8 cellular contexts compared by ENCODE assay signal in the genomic region with DNA sequence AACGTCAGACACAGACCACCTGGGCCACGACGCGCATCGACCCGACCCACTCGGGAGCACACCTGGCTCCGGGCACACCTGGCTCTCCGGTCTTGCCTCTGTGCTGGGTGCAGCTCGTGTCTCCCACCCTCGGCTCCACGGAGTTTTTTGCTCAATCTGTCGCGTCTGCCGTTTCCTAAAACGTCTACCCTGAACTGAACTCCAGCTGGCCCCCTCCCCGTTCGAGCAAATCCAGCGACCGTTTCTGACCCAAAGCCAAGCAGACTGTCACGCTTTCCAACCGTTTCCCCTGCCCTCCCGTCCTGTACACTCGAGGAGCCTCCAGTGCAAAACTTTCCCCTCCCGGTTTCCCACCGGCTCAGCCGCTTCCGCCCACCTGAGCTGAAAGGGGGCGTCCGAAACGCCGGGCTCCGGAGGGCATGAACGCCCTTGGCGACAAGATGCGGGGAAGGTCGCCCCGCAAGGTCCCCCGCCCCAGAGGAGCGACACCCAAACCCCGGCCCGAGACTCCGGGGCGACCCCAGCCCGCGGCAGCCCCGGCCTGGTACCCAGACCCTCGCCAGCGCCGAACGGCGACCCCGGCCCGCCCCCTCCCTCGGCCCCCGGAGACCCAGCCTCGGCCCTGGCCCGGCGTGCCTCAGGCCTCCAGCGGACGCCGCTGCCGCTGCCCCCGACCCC. TPM values are rescaled to one million over a fixed set of nuclear protein-coding genes. Genes with fewer than 3 reads are reported as not detected.
A peak's percentile ranks its signal among the peaks of the same experiment; 100 is the strongest.
DNase-seq lines count a peak whose midpoint lies in the region; ATAC-seq, FAIRE-seq and TF ChIP-seq lines count a peak whose summit lies in the region.

No MANE protein-coding gene starts in this region.

- no CpG with 5 or more reads among the region's 64 CpGs for WGBS in H9 (ENCODE audit: extremely low coverage, insufficient read length, low lambda C conversion rate)

- H3K4me3 Mint-ChIP-seq in Calu3 (ENCODE audit: low read depth, unreplicated experiment) (peak overlapping the region; percentile 99), H9 (peak overlapping the region; percentile 83 to 94)
- H3K4me3 Mint-ChIP-seq in stimulated activated naive B cell treated with anti-CD40 and anti-IgM and Interleukin-4, amounts not matched to agents 10 μg/mL and 1 μg/mL and 100 μg/mL, for 72 hours = peak overlapping the region; percentile 86 to 92

- no peaks in the 10 kb centered on the region for H3K9me3 ChIP-seq in H9 (ENCODE audit: control insufficient read depth, low read depth, low read length)
- no peaks in the 10 kb centered on the region for H3K9me3 ChIP-seq in SJCRH30 (replicated peaks)
- no peaks in the 10 kb centered on the region for H3K9me3 ChIP-seq in left lung

- no peak overlapping the region for H3K18ac ChIP-seq in H9 (ENCODE audit: insufficient read length, low read depth, low read length)

- no peak overlapping the region for H3T11ph ChIP-seq in H9 (ENCODE audit: low read length)

- H2AFZ ChIP-seq in H9 (ENCODE audit: low read length) = no peak overlapping the region

- H3K4me2 ChIP-seq in H9 (ENCODE audit: insufficient read depth, insufficient read length, low read length) = peak overlapping the region; percentile 100

- H3K4ac ChIP-seq in H9 (ENCODE audit: low read depth, low read length) = no peak overlapping the region

- no peak overlapping the region for H4K8ac ChIP-seq in H9 (replicated peaks; ENCODE audit: insufficient read length, low read depth, low read length)

- H2BK20ac ChIP-seq in H9 (ENCODE audit: low read depth, low read length, poor library complexity, severe bottlenecking) = no peak overlapping the region

- H3K27ac Mint-ChIP-seq in Calu3 (ENCODE audit: unreplicated experiment) (peak overlapping the region; percentile 89), H9 (no peak overlapping the region)
- peak overlapping the region; percentile 91 for H3K27ac Mint-ChIP-seq in stimulated activated naive B cell treated with anti-CD40 and anti-IgM and Interleukin-4, amounts not matched to agents 10 μg/mL and 1 μg/mL and 100 μg/mL, for 72 hours

- H3K27ac ChIP-seq in H9 (ENCODE audit: insufficient read length, low read depth, low read length) (no peak overlapping the region), SJCRH30 (no peak overlapping the region), left lung (peak overlapping the region; percentile 33 to 58)

- H2BK15ac ChIP-seq in H9 (ENCODE audit: low read depth, low read length) = 0 out of 2 replicates have a peak overlapping the region, but pooled peaks have one; percentile 69

- H3K56ac ChIP-seq in H9 (ENCODE audit: insufficient read length, low read depth, low read length) = no peak overlapping the region

- H3K4me1 ChIP-seq in H9 (ENCODE audit: insufficient read depth, low read length) (peaks cover 6% of the 10 kb centered on the region; the same call in 1 of the 2 replicates), SJCRH30 (peaks cover 4% of the 10 kb centered on the region; the same call in 1 of the 2 replicates), left lung (peaks cover 13 to 36% of the 10 kb centered on the region in 2 donors)

- H3K27me3 Mint-ChIP-seq in Calu3 (ENCODE audit: unreplicated experiment) (no peaks in the 10 kb centered on the region), H9 (ENCODE audit: low read depth) (peaks cover 23% of the 10 kb centered on the region)
- H3K27me3 Mint-ChIP-seq in stimulated activated naive B cell treated with anti-CD40 and anti-IgM and Interleukin-4, amounts not matched to agents 10 μg/mL and 1 μg/mL and 100 μg/mL, for 72 hours = peaks cover 9 to 12% of the 10 kb centered on the region in 2 donors

- no peak overlapping the region for H2AK5ac ChIP-seq in H9 (ENCODE audit: insufficient read length, low read length)

- peak overlapping the region; percentile 56 for H3K9ac ChIP-seq in H9 (ENCODE audit: extremely low read depth, insufficient read length, low read length)

- H3K14ac ChIP-seq in H9 (ENCODE audit: insufficient read depth, low read length) = 0 out of 2 replicates have a peak overlapping the region, but pooled peaks have one; percentile 40

- CTCF ChIA-PET in Calu3 (lab: Charles Lee) = interaction anchor here (0.6 to 1.9 kb wide), 5 partner anchors 10 to 168 kb away, joined by 3 to 13 read pairs (median 3); no protein-coding TSS in a partner anchor

- H2BK12ac ChIP-seq in H9 (ENCODE audit: insufficient read length, low read depth, low read length) = no peak overlapping the region

- no peak overlapping the region for H4K91ac ChIP-seq in H9 (ENCODE audit: insufficient read length, low read depth, low read length)

- intact Hi-C loops in Calu3 (cut with micrococcal nuclease; ENCODE audit: unreplicated experiment) = loop anchor here (1.0 to 5.0 kb wide), 4 partner anchors 35 to 110 kb away; no protein-coding TSS in a partner anchor
- intact Hi-C loops in left lung (cut with DNase I) = loop anchor here in 1 of 2 donors (10.0 kb wide), 1 partner anchor 107 kb away; no protein-coding TSS in a partner anchor

- H3K79me2 ChIP-seq in H9 (ENCODE audit: insufficient read depth, low read length) = peaks cover 4% of the 10 kb centered on the region; the same call in 1 of the 2 replicates

- ATAC-seq in left lung = peak; percentile 9
- ATAC-seq in stimulated activated naive B cell treated with anti-CD40 and anti-IgM and Interleukin-4, amounts not matched to agents 10 μg/mL and 1 μg/mL and 100 μg/mL, for 72 hours (replicated peaks) = peak; percentile 17 to 18

- H3K23me2 ChIP-seq in H9 (ENCODE audit: insufficient read length, low read depth, low read length, poor library complexity, severe bottlenecking) = peaks cover 15% of the 10 kb centered on the region

- H3K4me3 ChIP-seq in SJCRH30 = peak overlapping the region; percentile 76
- H3K4me3 ChIP-seq in bronchial epithelial cell (ENCODE audit: low read depth, low read length) = peak overlapping the region; percentile 83
- peak overlapping the region; percentile 79 to 84 for H3K4me3 ChIP-seq in left lung

- DNase-seq in Calu3 (peak; percentile 36), H9 (no peak), SJCRH30 (peak; percentile 34 to 44), bronchial epithelial cell (ENCODE audit: low read depth) (no peak), left lung (peak in 1 of 2 donors; percentile 85), GF-D8 (lab: John Stamatoyannopoulos, UW) (no peak), pons (ENCODE audit: low spot score) (no peak)
- DNase-seq in stimulated activated naive B cell treated with anti-CD40 and anti-IgM and Interleukin-4, amounts not matched to agents 10 μg/mL and 1 μg/mL and 100 μg/mL, for 72 hours = no peak

- TF ChIP-seq CTCF in Calu3 (IDR thresholded peaks at IDR 0.05; ENCODE audit: unreplicated experiment) = no peak
- no peak for TF ChIP-seq CTCF in H9 (conservative IDR thresholded peaks at IDR 0.05)
- no peak for TF ChIP-seq CTCF in bronchial epithelial cell (IDR thresholded peaks at IDR 0.05; ENCODE audit: insufficient read depth, low read length, severe bottlenecking)
- TF ChIP-seq CTCF in left lung (IDR thresholded peaks at IDR 0.05) = no peak

- no peak for FAIRE-seq in bronchial epithelial cell (lab: Jason Lieb, UNC)

- H3K36me3 Mint-ChIP-seq in Calu3 (ENCODE audit: insufficient read depth, unreplicated experiment) = peaks cover 33% of the 10 kb centered on the region
- no peaks in the 10 kb centered on the region for H3K36me3 Mint-ChIP-seq in H9 (ENCODE audit: insufficient read depth in 1 of 3, low read depth in 3 of 3)
- no peaks in the 10 kb centered on the region for H3K36me3 Mint-ChIP-seq in stimulated activated naive B cell treated with anti-CD40 and anti-IgM and Interleukin-4, amounts not matched to agents 10 μg/mL and 1 μg/mL and 100 μg/mL, for 72 hours

- no peaks in the 10 kb centered on the region for H3K36me3 ChIP-seq in SJCRH30
- no peaks in the 10 kb centered on the region for H3K36me3 ChIP-seq in bronchial epithelial cell (ENCODE audit: control insufficient read depth, insufficient read depth, low read length)
- no peaks in the 10 kb centered on the region for H3K36me3 ChIP-seq in left lung

- H3K9me3 Mint-ChIP-seq in Calu3 (ENCODE audit: low read depth, unreplicated experiment) (no peaks in the 10 kb centered on the region), H9 (no peaks in the 10 kb centered on the region)
- H3K9me3 Mint-ChIP-seq in stimulated activated naive B cell treated with anti-CD40 and anti-IgM and Interleukin-4, amounts not matched to agents 10 μg/mL and 1 μg/mL and 100 μg/mL, for 72 hours = no peaks in the 10 kb centered on the region

- peak overlapping the region; percentile 3 for H2BK120ac ChIP-seq in H9 (ENCODE audit: low read depth, low read length, poor library complexity, severe bottlenecking)

- H2BK5ac ChIP-seq in H9 (ENCODE audit: insufficient read length, low read length) = no peak overlapping the region

- H3K27me3 ChIP-seq in H9 (ENCODE audit: insufficient read depth, low read length) (no peaks in the 10 kb centered on the region; the same call in 1 of the 2 replicates), SJCRH30 (no peaks in the 10 kb centered on the region), bronchial epithelial cell (ENCODE audit: control insufficient read depth, insufficient read depth, low read length) (no peaks in the 10 kb centered on the region), left lung (peaks cover 0 to 16% of the 10 kb centered on the region in 2 donors)

- H4K20me1 ChIP-seq in H9 (ENCODE audit: control insufficient read depth, insufficient read depth, insufficient read length) = peaks cover 3% of the 10 kb centered on the region

- no TSS peak for BruUV-seq in Calu3 (replicated peaks; lab: Mats Ljungman, UMichigan)

- H3K23ac ChIP-seq in H9 (ENCODE audit: insufficient read length, low read depth, low read length) = no peak overlapping the region

- no peaks in the 10 kb centered on the region for H3K79me1 ChIP-seq in H9 (ENCODE audit: insufficient read depth, low read depth, low read length, poor library complexity, severe bottlenecking)

- peaks cover 65% of the 10 kb centered on the region for H3K4me1 Mint-ChIP-seq in Calu3 (ENCODE audit: low read depth, unreplicated experiment)
- H3K4me1 Mint-ChIP-seq in H9 = peaks cover 31 to 32% of the 10 kb centered on the region in 2 experiments
- peaks cover 13 to 28% of the 10 kb centered on the region in 2 donors for H3K4me1 Mint-ChIP-seq in stimulated activated naive B cell treated with anti-CD40 and anti-IgM and Interleukin-4, amounts not matched to agents 10 μg/mL and 1 μg/mL and 100 μg/mL, for 72 hours

- H4K5ac ChIP-seq in H9 (ENCODE audit: insufficient read length, low read depth, low read length) = no peak overlapping the region

RNA-seq across cellular contexts. Expression of gene CYTH3, which starts 0.6 kb away (rescaled TPM):
- total RNA-seq in Calu3 (2022) = 47.2 and 73.4 TPM in 2 replicates
- total RNA-seq in H9 (2021) = 9.6 and 12.3 TPM in 2 replicates
- 17.2 and 19.2 TPM in 2 replicates for total RNA-seq in SJCRH30 (2014; rRNA removed; shearing (Covaris generic))
- 9.9 and 11.6 TPM in 2 replicates for total RNA-seq in bronchial epithelial cell
- 10 to 100 TPM; 21.3 to 24.3 TPM for total RNA-seq in left lung

Comparison
In these comparisons a context has a peak if more than half of its experiments do, and no peak if none do; other contexts are left out.
1. DNase-seq: peak in Calu3 (single experiment) and SJCRH30 (2 of 2); none in H9 (single experiment), bronchial epithelial cell (single experiment), stimulated activated naive B cell treated with anti-CD40 and anti-IgM and Interleukin-4, amounts not matched to agents 10 μg/mL and 1 μg/mL and 100 μg/mL, for 72 hours (single experiment), GF-D8 (single experiment) and pons (single experiment).
2. H3K27ac Mint-ChIP-seq: peak in Calu3 (single experiment) and stimulated activated naive B cell treated with anti-CD40 and anti-IgM and Interleukin-4, amounts not matched to agents 10 μg/mL and 1 μg/mL and 100 μg/mL, for 72 hours (single experiment); none in H9 (0 of 3).
3. H3K27ac ChIP-seq: peak in left lung (2 of 2); none in H9 (single experiment) and SJCRH30 (single experiment).
4. Peak in every context shown above with its lines, with median percentiles within 50 percentile points of each other: H3K4me3 Mint-ChIP-seq and H3K4me3 ChIP-seq.